Comparison of ENCODE assay signal across 22 cellular contexts in the genomic region with DNA sequence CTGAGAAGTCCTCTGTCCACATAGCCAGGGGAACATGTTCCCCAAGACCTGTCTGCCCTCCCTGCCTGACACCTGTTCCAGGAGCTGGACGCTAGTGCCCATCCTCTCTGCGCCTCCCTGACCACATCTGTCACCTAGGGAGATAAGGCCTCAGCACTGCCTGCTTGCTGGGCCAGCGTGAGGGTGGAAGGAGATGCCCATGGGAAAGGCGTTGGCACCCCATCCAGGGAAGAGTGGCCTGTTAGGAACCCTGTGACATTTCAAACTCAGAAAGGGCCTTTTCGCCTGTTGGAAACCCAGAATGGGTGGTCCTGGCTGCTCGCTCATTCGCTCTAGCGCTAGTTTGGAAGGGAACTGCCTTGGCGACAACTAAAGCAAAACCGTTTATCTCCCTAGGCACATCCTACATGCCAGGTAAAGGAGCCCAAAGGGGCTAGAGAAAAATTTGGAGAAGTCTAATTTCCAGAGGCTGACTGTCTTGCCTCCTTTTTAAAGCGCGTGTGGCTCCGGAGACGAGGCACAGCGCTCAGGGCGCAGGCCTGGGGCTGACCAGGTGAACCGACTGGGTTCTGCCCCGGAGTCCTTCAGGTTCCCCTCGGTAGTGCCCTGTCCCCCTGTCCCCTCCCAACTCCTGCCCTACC. TPM values are rescaled to one million over a fixed set of nuclear protein-coding genes. Genes with fewer than 3 reads are reported as not detected.
DNase-seq lines count a peak whose midpoint lies in the region; ATAC-seq and TF ChIP-seq lines count a peak whose summit lies in the region.
"Had no signal": no experiment of that assay in that cellular context is flagged by ENCODE, and none has a peak within 500 bp of the region (broad histone marks: within the 10 kb centered on the region; RNA-seq: fewer than 3 reads in every experiment).

No MANE protein-coding gene starts in this region.

- POLR2A ChIA-PET in naive thymus-derived CD4-positive, alpha-beta T cell (lab: Charles Lee) = no interaction called here

- H3K27me3 ChIP-seq in left ventricle myocardium inferior (ENCODE audit: low read depth) (peaks cover 67% of the 10 kb centered on the region), thoracic aorta (replicated peaks; ENCODE audit: insufficient read depth) (peaks cover 12% of the 10 kb centered on the region)
- H3K27me3 ChIP-seq in naive thymus-derived CD4-positive, alpha-beta T cell (ENCODE audit: control insufficient read depth in 2 of 2, insufficient read depth in 2 of 2, low read length in 2 of 2) = peaks cover 4 to 20% of the 10 kb centered on the region in 2 donors

- H3K9me3 ChIP-seq in left ventricle myocardium inferior (replicated peaks) = no peaks in the 10 kb centered on the region
- H3K9me3 ChIP-seq in naive thymus-derived CD4-positive, alpha-beta T cell (ENCODE audit: control insufficient read depth in 2 of 3, low read length in 3 of 3) = no peaks in the 10 kb centered on the region
- no peaks in the 10 kb centered on the region for H3K9me3 ChIP-seq in thoracic aorta
- H3K9me3 ChIP-seq: adrenal gland, left lung, uterus had no signal

- H3K4me3 ChIP-seq in left ventricle myocardium inferior = peak overlapping the region; percentile 60
- peak overlapping the region; percentile 61 for H3K4me3 ChIP-seq in coronary artery
- no peak overlapping the region for H3K4me3 ChIP-seq in naive thymus-derived CD4-positive, alpha-beta T cell (ENCODE audit: low read length)
- H3K4me3 ChIP-seq in thoracic aorta = peak overlapping the region; percentile 49
- H3K4me3 ChIP-seq: adrenal gland, left lung, uterus had no signal

- DNase-seq in left ventricle myocardium inferior (no peak), Right ventricle myocardium inferior (ENCODE audit: missing footprints) (no peak), coronary artery (ENCODE audit: low spot score) (no peak), thoracic aorta (ENCODE audit: low spot score) (no peak), 8988T (no peak)
- DNase-seq in naive thymus-derived CD4-positive, alpha-beta T cell = no peak
- DNase-seq in stimulated activated CD4-positive, alpha-beta T cell treated with anti-CD3 and anti-CD28 coated beads, Interleukin-1b, Interleukin-23, amount 100 ng/mL, for 48 hours = no peak
- DNase-seq in stimulated activated CD8-positive, alpha-beta memory T cell treated with anti-CD3 and anti-CD28 coated beads, Interleukin-4, amount 100 ng/mL, for 48 hours = no peak
- DNase-seq: activated CD8-positive, alpha-beta T cell treated with anti-CD3 and anti-CD28 coated beads for 36 hours; adrenal gland; CD8-positive, alpha-beta memory T cell; central memory CD4-positive, alpha-beta T cell; effector memory CD4-positive, alpha-beta T cell; EL; hypothalamus; NCI-H2227 treated with DMSO at 0.1 percent for 48 hours; T-cell; uterus had no signal

- CTCF ChIA-PET in naive thymus-derived CD4-positive, alpha-beta T cell (lab: Charles Lee) = no interaction called here

- H3K4me3 Mint-ChIP-seq in naive thymus-derived CD4-positive, alpha-beta T cell = peak overlapping the region in 7 of 10 donors; percentile 12 to 89 (median 42)
- H3K4me3 Mint-ChIP-seq: activated CD8-positive, alpha-beta T cell treated with anti-CD3 and anti-CD28 coated beads for 36 hours had no signal

- H3K36me3 Mint-ChIP-seq in naive thymus-derived CD4-positive, alpha-beta T cell = peaks cover 0 to 10% (median 4%) of the 10 kb centered on the region in 5 donors

- no peaks in the 10 kb centered on the region for H3K36me3 ChIP-seq in left ventricle myocardium inferior
- no peaks in the 10 kb centered on the region for H3K36me3 ChIP-seq in naive thymus-derived CD4-positive, alpha-beta T cell (ENCODE audit: control insufficient read depth in 2 of 3, insufficient read depth in 3 of 3, low read length in 3 of 3)
- no peaks in the 10 kb centered on the region for H3K36me3 ChIP-seq in thoracic aorta
- H3K36me3 ChIP-seq: adrenal gland, left lung, uterus had no signal

- H3K4me1 Mint-ChIP-seq in naive thymus-derived CD4-positive, alpha-beta T cell = peaks cover 10 to 29% (median 27%) of the 10 kb centered on the region in 7 donors

- H3K4me1 ChIP-seq in left ventricle myocardium inferior (peaks cover 58% of the 10 kb centered on the region), thoracic aorta (ENCODE audit: control insufficient read depth in 1 of 2, low read depth in 2 of 2) (peaks cover 32 to 37% of the 10 kb centered on the region in 2 donors)
- peaks cover 8 to 16% of the 10 kb centered on the region in 2 donors for H3K4me1 ChIP-seq in naive thymus-derived CD4-positive, alpha-beta T cell (ENCODE audit: control insufficient read depth in 2 of 2, insufficient read depth in 2 of 2, low read length in 2 of 2)

- no peak for ATAC-seq in Right ventricle myocardium inferior
- no peak for ATAC-seq in naive thymus-derived CD4-positive, alpha-beta T cell
- no peak for ATAC-seq in thoracic aorta (ENCODE audit: insufficient number of reproducible peaks, low FRiP score, low read depth)
- ATAC-seq: activated CD8-positive, alpha-beta T cell treated with anti-CD3 and anti-CD28 coated beads for 36 hours; left lung; T-cell had no signal

- TF ChIP-seq CTCF in left ventricle myocardium inferior (IDR thresholded peaks at IDR 0.05; ENCODE audit: borderline replicate concordance) (no peak), coronary artery (IDR thresholded peaks at IDR 0.05) (no peak), thoracic aorta (IDR thresholded peaks at IDR 0.05) (no peak)

- peak overlapping the region; percentile 59 for H3K27ac ChIP-seq in left ventricle myocardium inferior (replicated peaks)
- peak overlapping the region; percentile 15 to 35 for H3K27ac ChIP-seq in coronary artery
- H3K27ac ChIP-seq in naive thymus-derived CD4-positive, alpha-beta T cell (ENCODE audit: low read depth, low read length) = no peak overlapping the region
- no peak overlapping the region for H3K27ac ChIP-seq in thoracic aorta
- H3K27ac ChIP-seq: adrenal gland, left lung, uterus, VCaP had no signal

- H3K27ac Mint-ChIP-seq in naive thymus-derived CD4-positive, alpha-beta T cell = peak overlapping the region in 1 of 9 donors; percentile 29
- H3K27ac Mint-ChIP-seq: activated CD8-positive, alpha-beta T cell treated with anti-CD3 and anti-CD28 coated beads for 36 hours; CD8-positive, alpha-beta memory T cell; T-cell had no signal

- H3K9me3 Mint-ChIP-seq in naive thymus-derived CD4-positive, alpha-beta T cell = peaks cover 0 to 6% (median 0%) of the 10 kb centered on the region in 11 donors
- H3K9me3 Mint-ChIP-seq: activated CD8-positive, alpha-beta T cell treated with anti-CD3 and anti-CD28 coated beads for 36 hours; T-cell had no signal

- intact Hi-C loops in left ventricle myocardium inferior (cut with micrococcal nuclease) = no loop called here
- intact Hi-C loops in Right ventricle myocardium inferior (cut with DNase I) = no loop called here
- intact Hi-C loops in naive thymus-derived CD4-positive, alpha-beta T cell (cut with micrococcal nuclease) = loop anchor here in 1 of 2 donors (2.0 kb wide), 1 partner anchor 91 kb away; the partner anchor contains the start of gene CCSAP

- H3K27me3 Mint-ChIP-seq in naive thymus-derived CD4-positive, alpha-beta T cell = peaks cover 37 to 84% (median 46%) of the 10 kb centered on the region in 5 donors

RNA-seq across cellular contexts. Expression of gene ACTA1, which starts 0.4 kb away (rescaled TPM):
- total RNA-seq in left ventricle myocardium inferior (7,565 TPM), Right ventricle myocardium inferior (1,694 TPM), thoracic aorta (1 to 10 TPM in 1 of 2 donors, under 1 TPM in 1; 0.99 to 2.3 TPM)
- total RNA-seq in naive thymus-derived CD4-positive, alpha-beta T cell = not detected
- polyA plus RNA-seq in naive thymus-derived CD4-positive, alpha-beta T cell = not detected
- total RNA-seq: activated CD8-positive, alpha-beta T cell treated with anti-CD3 and anti-CD28 coated beads for 36 hours; CD8-positive, alpha-beta memory T cell; HT1080 had no signal
- polyA plus RNA-seq: AG04450; CD8-positive, alpha-beta memory T cell had no signal

Comparison
In these comparisons a context has a peak if more than half of its experiments do, and no peak if none do; other contexts are left out.
1. H3K27ac ChIP-seq: peak in left ventricle myocardium inferior (single experiment) and coronary artery (2 of 2); none in naive thymus-derived CD4-positive, alpha-beta T cell (single experiment) and thoracic aorta (0 of 2).
2. RNA of gene ACTA1, which starts 0.4 kb away (total RNA-seq): 7,565 TPM in left ventricle myocardium inferior (single experiment) and 1,694 TPM in Right ventricle myocardium inferior (single experiment); 0.99 to 2.3 TPM in thoracic aorta and not detected in naive thymus-derived CD4-positive, alpha-beta T cell; every median in the first group is over 100 times any median in the second.